1 cellular context compared by ENCODE assay signal in genomic region chr3:128449111-128449638, GRCh38.
A peak's percentile ranks its signal among the peaks of the same experiment; 100 is the strongest.
TF ChIP-seq lines count a peak whose summit lies in the region.

No MANE protein-coding gene starts in this region.

TF ChIP-seq in endothelial cell of umbilical vein, 7 proteins besides CTCF, POLR2A, EP300 and RAD21:
- TF ChIP-seq POLR2AphosphoS5 (IDR thresholded peaks at IDR 0.05; ENCODE audit: insufficient read depth, low read depth, low read length): no peak
- TF ChIP-seq MAX (IDR thresholded peaks at IDR 0.05; ENCODE audit: insufficient read depth, insufficient read length): no peak
- no peak for TF ChIP-seq EZH2 (IDR thresholded peaks at IDR 0.05; ENCODE audit: borderline replicate concordance, low read depth, low read length, severe bottlenecking)
- TF ChIP-seq JUN (IDR thresholded peaks at IDR 0.05; ENCODE audit: borderline replicate concordance, insufficient read depth, insufficient read length, low read depth): peak; percentile 49
- no peak for TF ChIP-seq FOS (IDR thresholded peaks at IDR 0.05; ENCODE audit: borderline replicate concordance, insufficient read depth, low read length)
- TF ChIP-seq MYC (IDR thresholded peaks at IDR 0.05; ENCODE audit: low read depth, low read length): no peak
TF ChIP-seq in endothelial cell of umbilical vein: peak in this region for 1.
